In genomic region chr7:107639070-107639469, GRCh38 we compare ENCODE assay signal across 9 cellular contexts. TPM values are rescaled to one million over a fixed set of nuclear protein-coding genes. Genes with fewer than 3 reads are reported as not detected.
DNase-seq lines count a peak whose midpoint lies in the region; ATAC-seq, FAIRE-seq and TF ChIP-seq lines count a peak whose summit lies in the region.
"Not testable (repeated sequence)": the region's sequence is repeated elsewhere in the genome, so short reads cannot be mapped to it uniquely, and the experiment has no call there.
"Had no signal": no experiment of that assay in that cellular context is flagged by ENCODE, and none has a peak within 500 bp of the region (broad histone marks: within the 10 kb centered on the region; RNA-seq: fewer than 3 reads in every experiment).

No MANE protein-coding gene starts in this region.

- peaks cover 14% of the 10 kb centered on the region for H3K4me1 Mint-ChIP-seq in activated CD8-positive, alpha-beta T cell treated with anti-CD3 and anti-CD28 coated beads for 36 hours (ENCODE audit: low read depth)
- H3K4me1 Mint-ChIP-seq in activated naive CD8-positive, alpha-beta T cell treated with anti-CD3 and anti-CD28 coated beads, Interleukin-2, amount 10 ng/mL, durations not matched to agents 7 days and 5 days = peaks cover 34% of the 10 kb centered on the region

- not testable (repeated sequence) for H3K9me3 Mint-ChIP-seq in activated CD8-positive, alpha-beta T cell treated with anti-CD3 and anti-CD28 coated beads for 36 hours; activated naive CD8-positive, alpha-beta T cell treated with anti-CD3 and anti-CD28 coated beads, Interleukin-2, amount 10 ng/mL, durations not matched to agents 7 days and 5 days

- peaks cover 16% of the 10 kb centered on the region for H3K27me3 Mint-ChIP-seq in activated CD8-positive, alpha-beta T cell treated with anti-CD3 and anti-CD28 coated beads for 36 hours
- not testable (repeated sequence) for H3K27me3 Mint-ChIP-seq in activated naive CD8-positive, alpha-beta T cell treated with anti-CD3 and anti-CD28 coated beads, Interleukin-2, amount 10 ng/mL, durations not matched to agents 7 days and 5 days

- not testable (repeated sequence) for ATAC-seq in activated CD8-positive, alpha-beta T cell treated with anti-CD3 and anti-CD28 coated beads for 36 hours; activated naive CD8-positive, alpha-beta T cell treated with anti-CD3 and anti-CD28 coated beads, Interleukin-2, amount 10 ng/mL, durations not matched to agents 7 days and 5 days (ENCODE audit: low read depth)

- not testable (repeated sequence) for TF ChIP-seq CTCF in SU-DHL-6 (IDR thresholded peaks at IDR 0.05; ENCODE audit: insufficient read depth, low read length, poor library complexity, severe bottlenecking); spleen (IDR thresholded peaks at IDR 0.05 in 8 of 11, conservative IDR thresholded peaks at IDR 0.05 in 3 of 11)
- peak; percentile 18 for TF ChIP-seq CTCF in activated CD8-positive, alpha-beta T cell treated with anti-CD3 and anti-CD28 coated beads for 36 hours (IDR thresholded peaks at IDR 0.05)

- POLR2A ChIA-PET in activated CD8-positive, alpha-beta T cell treated with anti-CD3 and anti-CD28 coated beads for 36 hours (lab: Charles Lee); activated naive CD8-positive, alpha-beta T cell treated with anti-CD3 and anti-CD28 coated beads, Interleukin-2, amount 10 ng/mL, durations not matched to agents 7 days and 5 days (lab: Charles Lee): not testable (repeated sequence)

- H3K36me3 Mint-ChIP-seq in activated CD8-positive, alpha-beta T cell treated with anti-CD3 and anti-CD28 coated beads for 36 hours (ENCODE audit: low read depth) = not testable (repeated sequence)
- peaks cover 21% of the 10 kb centered on the region for H3K36me3 Mint-ChIP-seq in activated naive CD8-positive, alpha-beta T cell treated with anti-CD3 and anti-CD28 coated beads, Interleukin-2, amount 10 ng/mL, durations not matched to agents 7 days and 5 days

- H3K4me3 ChIP-seq in BLaER1; SU-DHL-6 (ENCODE audit: insufficient read depth, low read length, poor library complexity, severe bottlenecking); spleen: not testable (repeated sequence)
- 0 out of 2 replicates have a peak overlapping the region, but pooled peaks have one; percentile 23 for H3K4me3 ChIP-seq in Karpas-422 (ENCODE audit: low read length)

- FAIRE-seq in GM12891 (lab: Jason Lieb, UNC) = peak; percentile 5

- peaks cover 11% of the 10 kb centered on the region for H3F3A ChIP-seq in SU-DHL-6 (ENCODE audit: insufficient read depth)

- H2AFZ ChIP-seq in Karpas-422 (ENCODE audit: low read length) = not testable (repeated sequence)
- H2AFZ ChIP-seq in SU-DHL-6 (ENCODE audit: low read depth, low read length, severe bottlenecking) = peak overlapping the region; percentile 5

- DNase-seq in GM12891 (ENCODE audit: insufficient read length, low spot score); Karpas-422; activated CD8-positive, alpha-beta T cell treated with anti-CD3 and anti-CD28 coated beads for 36 hours; activated naive CD8-positive, alpha-beta T cell treated with anti-CD3 and anti-CD28 coated beads, Interleukin-2, amount 10 ng/mL, durations not matched to agents 7 days and 5 days; spleen: not testable (repeated sequence)

- intact Hi-C loops in activated CD8-positive, alpha-beta T cell treated with anti-CD3 and anti-CD28 coated beads for 36 hours (cut with micrococcal nuclease); spleen (cut with DNase I; ENCODE audit: low total_unique reads): not testable (repeated sequence)

- not testable (repeated sequence) for H3K27ac Mint-ChIP-seq in activated CD8-positive, alpha-beta T cell treated with anti-CD3 and anti-CD28 coated beads for 36 hours
- peak overlapping the region; percentile 75 for H3K27ac Mint-ChIP-seq in activated naive CD8-positive, alpha-beta T cell treated with anti-CD3 and anti-CD28 coated beads, Interleukin-2, amount 10 ng/mL, durations not matched to agents 7 days and 5 days

- not testable (repeated sequence) for H3K4me1 ChIP-seq in BLaER1
- H3K4me1 ChIP-seq in Karpas-422 (ENCODE audit: low read length) = peaks cover 18% of the 10 kb centered on the region
- H3K4me1 ChIP-seq in spleen = peaks cover 0 to 25% (median 12%) of the 10 kb centered on the region in 6 donors

- H3K4me2 ChIP-seq in BLaER1 (peak overlapping the region; percentile 43; the same call in 1 of the 2 replicates), Karpas-422 (ENCODE audit: low read depth, low read length, poor library complexity, severe bottlenecking) (peak overlapping the region; percentile 54), SU-DHL-6 (ENCODE audit: low read depth, low read length, poor library complexity, severe bottlenecking) (peak overlapping the region; percentile 46)

- H3K27me3 ChIP-seq in BLaER1; Karpas-422 (ENCODE audit: low read length); SU-DHL-6 (ENCODE audit: low read length); spleen (replicated peaks in 1 of 7): not testable (repeated sequence)

- H3K79me2 ChIP-seq in Karpas-422 (ENCODE audit: low read length); SU-DHL-6 (ENCODE audit: insufficient read depth, low read length): not testable (repeated sequence)

- not testable (repeated sequence) for H3K4me3 Mint-ChIP-seq in activated CD8-positive, alpha-beta T cell treated with anti-CD3 and anti-CD28 coated beads for 36 hours
- H3K4me3 Mint-ChIP-seq in activated naive CD8-positive, alpha-beta T cell treated with anti-CD3 and anti-CD28 coated beads, Interleukin-2, amount 10 ng/mL, durations not matched to agents 7 days and 5 days = peak overlapping the region; percentile 70

- H3K9me2 ChIP-seq in Karpas-422 (replicated peaks; ENCODE audit: insufficient read depth, low read length); SU-DHL-6 (replicated peaks; ENCODE audit: insufficient read depth, low read length): not testable (repeated sequence)

- H3K36me3 ChIP-seq in BLaER1; Karpas-422 (ENCODE audit: insufficient read depth, low read length); SU-DHL-6 (ENCODE audit: low read length); spleen: not testable (repeated sequence)

- H3K9ac ChIP-seq in BLaER1; Karpas-422 (ENCODE audit: low read length); SU-DHL-6 (ENCODE audit: low read length): not testable (repeated sequence)

- TF ChIP-seq POLR2A in GM12891 (IDR thresholded peaks at IDR 0.05; ENCODE audit: low read depth, low read length); spleen (IDR thresholded peaks at IDR 0.05): not testable (repeated sequence)

- WGBS in spleen, 5 donors = 83 to 98% (median 92%) methylated on average over 2 of the region's 2 CpGs

- CTCF ChIA-PET in activated CD8-positive, alpha-beta T cell treated with anti-CD3 and anti-CD28 coated beads for 36 hours (lab: Charles Lee) = not testable (repeated sequence)

- not testable (repeated sequence) for H4K20me1 ChIP-seq in BLaER1; Karpas-422 (ENCODE audit: insufficient read depth, low read depth, low read length); SU-DHL-6 (ENCODE audit: low read depth, low read length)

- not testable (repeated sequence) for H3K27ac ChIP-seq in BLaER1
- H3K27ac ChIP-seq in Karpas-422 (ENCODE audit: low read length) (peak overlapping the region; percentile 58; the same call in 1 of the 2 replicates), SU-DHL-6 (ENCODE audit: low read depth, low read length) (peak overlapping the region; percentile 67), spleen (peak overlapping the region in 7 of 8 donors; percentile 10 to 82 (median 68))

- not testable (repeated sequence) for H3K9me3 ChIP-seq in BLaER1; Karpas-422 (ENCODE audit: low read length); SU-DHL-6 (ENCODE audit: insufficient read depth, low read length); spleen

RNA-seq across cellular contexts. Expression of gene SLC26A4, which starts 21.6 kb away (rescaled TPM):
- not detected for polyA plus RNA-seq in GM12891 (2012; ENCODE audit: low read depth, missing spikeins)
- 0.04 and 0.19 TPM in 2 replicates for total RNA-seq in Karpas-422 (2014; rRNA removed; shearing (Covaris generic); ENCODE audit: low replicate concordance)
- 1 to 10 TPM; 1.0 to 2.0 TPM for total RNA-seq in activated CD8-positive, alpha-beta T cell treated with anti-CD3 and anti-CD28 coated beads for 36 hours
- total RNA-seq in activated naive CD8-positive, alpha-beta T cell treated with anti-CD3 and anti-CD28 coated beads, Interleukin-2, amount 10 ng/mL, durations not matched to agents 7 days and 5 days = under 1 TPM; 0.17 to 0.97 TPM
- under 1 TPM; 0.09 to 0.75 (median 0.35) TPM for total RNA-seq in spleen
- polyA plus RNA-seq in spleen = under 1 TPM; 0.10 to 0.24 (median 0.17) TPM
- total RNA-seq: Caco-2 had no signal
- polyA plus RNA-seq: CD8-positive, alpha-beta memory T cell had no signal

RNA-seq across cellular contexts. Expression of gene BCAP29, which starts 59.0 kb away (rescaled TPM):
- polyA plus RNA-seq in GM12891 (2012; ENCODE audit: low read depth, missing spikeins) = 11.3 TPM
- 38.7 and 116 TPM in 2 replicates for total RNA-seq in Karpas-422 (2014; rRNA removed; shearing (Covaris generic); ENCODE audit: low replicate concordance)
- total RNA-seq in activated CD8-positive, alpha-beta T cell treated with anti-CD3 and anti-CD28 coated beads for 36 hours = 10 to 100 TPM; 24.0 to 27.7 TPM
- 10 to 100 TPM; 25.2 to 32.6 TPM for total RNA-seq in activated naive CD8-positive, alpha-beta T cell treated with anti-CD3 and anti-CD28 coated beads, Interleukin-2, amount 10 ng/mL, durations not matched to agents 7 days and 5 days
- 100 to 1,000 TPM in 2 of 7 donors, 10 to 100 TPM in 5; 34.2 to 139 (median 55.0) TPM for total RNA-seq in spleen
- 10 to 100 TPM; 11.2 to 18.2 (median 14.8) TPM for polyA plus RNA-seq in spleen
